In the genomic region with DNA sequence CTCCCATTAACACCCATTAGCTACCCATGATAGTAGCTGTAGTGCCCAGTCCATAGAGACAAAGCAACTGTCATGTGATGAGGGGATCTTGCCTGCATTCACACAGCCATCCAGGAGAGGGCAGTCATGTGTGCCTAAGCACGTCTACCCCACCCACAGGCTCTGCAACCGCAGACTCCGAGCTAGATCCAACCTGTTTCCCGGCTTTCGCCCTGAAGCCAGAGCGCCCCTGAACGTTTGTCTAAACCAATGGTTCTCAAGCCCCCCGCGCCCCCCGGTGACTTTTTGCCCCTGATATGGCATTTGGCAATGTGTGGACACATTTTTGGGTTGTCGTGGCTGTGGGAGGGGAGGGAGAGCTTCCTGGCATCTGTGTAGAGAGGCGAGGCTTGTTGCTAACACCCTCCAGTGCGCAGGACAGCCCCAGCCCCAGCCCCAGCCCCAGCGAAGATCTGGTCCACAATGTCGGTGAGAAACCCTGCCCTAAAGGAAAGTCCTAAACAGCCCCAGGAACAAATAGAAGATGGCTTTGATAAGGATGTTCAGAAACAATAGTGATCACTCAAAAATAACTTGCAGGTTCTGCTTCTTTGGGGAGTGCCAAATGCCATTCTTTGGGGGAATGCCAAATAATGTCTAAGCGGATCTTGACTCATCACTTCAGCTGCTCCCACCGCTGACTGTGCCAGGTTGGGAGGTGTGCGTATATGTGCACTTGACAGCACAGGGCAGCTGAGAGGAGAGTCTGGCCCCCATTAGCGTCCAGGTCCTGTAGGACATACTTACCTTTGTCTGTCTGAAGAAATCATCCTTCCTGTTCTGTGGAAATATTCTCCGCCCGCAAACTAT, we compare ENCODE assay signal across 8 cellular contexts. TPM values are rescaled to one million over a fixed set of nuclear protein-coding genes. Genes with fewer than 3 reads are reported as not detected.
DNase-seq lines count a peak whose midpoint lies in the region; ATAC-seq and TF ChIP-seq lines count a peak whose summit lies in the region.

No MANE protein-coding gene starts in this region.

- H2BK15ac ChIP-seq in mesenchymal stem cell (ENCODE audit: low read depth, poor library complexity, severe bottlenecking): no peak overlapping the region

- no peak overlapping the region for H3K27ac Mint-ChIP-seq in CD4-positive, alpha-beta T cell
- no peak overlapping the region for H3K27ac Mint-ChIP-seq in activated CD8-positive, alpha-beta T cell treated with anti-CD3 and anti-CD28 coated beads for 36 hours
- H3K27ac Mint-ChIP-seq in endodermal cell: no peak overlapping the region

- H3K4me1 ChIP-seq in endodermal cell (ENCODE audit: control insufficient read depth, insufficient read depth, low read length) (peaks cover 2% of the 10 kb centered on the region), mesenchymal stem cell (ENCODE audit: control insufficient read depth, insufficient read depth, low read depth, low read length) (peaks cover 7% of the 10 kb centered on the region)

- H3K4me2 ChIP-seq in mesenchymal stem cell (ENCODE audit: low read length, poor library complexity, severe bottlenecking): peak overlapping the region; percentile 68

- H3K4me3 ChIP-seq in endodermal cell (ENCODE audit: low read length): peak overlapping the region; percentile 58
- peak overlapping the region; percentile 32 to 67 for H3K4me3 ChIP-seq in mesenchymal stem cell (ENCODE audit: insufficient read depth in 1 of 2, low read depth in 1 of 2, low read length in 2 of 2)

- no peaks in the 10 kb centered on the region for H3K9me3 ChIP-seq in CD4-positive, alpha-beta T cell (ENCODE audit: control insufficient read depth, low read length)
- H3K9me3 ChIP-seq in endodermal cell (ENCODE audit: control insufficient read depth, low read length) (no peaks in the 10 kb centered on the region), mesenchymal stem cell (ENCODE audit: control insufficient read depth, low read length) (no peaks in the 10 kb centered on the region)

- TF ChIP-seq CTCF in CD4-positive, alpha-beta T cell (IDR thresholded peaks at IDR 0.05): peak; percentile 80
- TF ChIP-seq CTCF in activated CD8-positive, alpha-beta T cell treated with anti-CD3 and anti-CD28 coated beads for 36 hours (IDR thresholded peaks at IDR 0.05): peak; percentile 87
- TF ChIP-seq CTCF in endodermal cell (conservative IDR thresholded peaks at IDR 0.05): peak; percentile 95

- no peak overlapping the region for H3K27ac ChIP-seq in CD4-positive, alpha-beta T cell (ENCODE audit: low read depth, low read length)
- no peak overlapping the region for H3K27ac ChIP-seq in endodermal cell (ENCODE audit: low read depth, low read length)
- peak overlapping the region; percentile 78 for H3K27ac ChIP-seq in mesenchymal stem cell (ENCODE audit: low read length, poor library complexity, severe bottlenecking)

- no peak overlapping the region for H3K4me3 Mint-ChIP-seq in CD4-positive, alpha-beta T cell
- no peak overlapping the region for H3K4me3 Mint-ChIP-seq in activated CD8-positive, alpha-beta T cell treated with anti-CD3 and anti-CD28 coated beads for 36 hours
- no peak overlapping the region for H3K4me3 Mint-ChIP-seq in endodermal cell

- POLR2A ChIA-PET in CD4-positive, alpha-beta T cell (lab: Charles Lee): interaction anchor here (0.7 to 1.3 kb wide), 5 partner anchors 47 to 379 kb away, joined by 3 to 11 read pairs (median 4); partner anchors contain the start of genes ALG14 and RWDD3
- POLR2A ChIA-PET in activated CD8-positive, alpha-beta T cell treated with anti-CD3 and anti-CD28 coated beads for 36 hours (lab: Charles Lee): interaction anchor here (1.5 kb wide), 1 partner anchor 189 kb away, joined by 8 read pairs; no protein-coding TSS in a partner anchor

- WGBS in endodermal cell (ENCODE audit: insufficient coverage in 1 of 2, insufficient read length in 1 of 2), 2 experiments: 38 to 52% methylated on average over 12 to 21 of the region's 21 CpGs
- 46% methylated on average over 8 of the region's 21 CpGs for WGBS in mesenchymal stem cell

- peaks cover 8% of the 10 kb centered on the region for H3K79me1 ChIP-seq in mesenchymal stem cell (replicated peaks; ENCODE audit: low read length, poor library complexity, severe bottlenecking)

- H3K4me1 Mint-ChIP-seq in CD4-positive, alpha-beta T cell (ENCODE audit: low read depth): no peaks in the 10 kb centered on the region
- no peaks in the 10 kb centered on the region for H3K4me1 Mint-ChIP-seq in activated CD8-positive, alpha-beta T cell treated with anti-CD3 and anti-CD28 coated beads for 36 hours (ENCODE audit: low read depth)
- peaks cover 7% of the 10 kb centered on the region for H3K4me1 Mint-ChIP-seq in endodermal cell

- peak overlapping the region in 1 of 2 experiments; percentile 9 for H3K14ac ChIP-seq in mesenchymal stem cell (ENCODE audit: low read length in 2 of 2)

- no peaks in the 10 kb centered on the region for H3K36me3 ChIP-seq in endodermal cell (ENCODE audit: control insufficient read depth, insufficient read depth, low read length)
- H3K36me3 ChIP-seq in mesenchymal stem cell (ENCODE audit: control insufficient read depth in 1 of 2, insufficient read depth in 2 of 2, low read depth in 1 of 2, low read length in 2 of 2): peaks cover 0 to 23% of the 10 kb centered on the region in 2 experiments

- no peaks in the 10 kb centered on the region for H3K36me3 Mint-ChIP-seq in CD4-positive, alpha-beta T cell (ENCODE audit: low read depth)
- H3K36me3 Mint-ChIP-seq in activated CD8-positive, alpha-beta T cell treated with anti-CD3 and anti-CD28 coated beads for 36 hours (ENCODE audit: low read depth): no peaks in the 10 kb centered on the region
- H3K36me3 Mint-ChIP-seq in endodermal cell (ENCODE audit: low read depth): no peaks in the 10 kb centered on the region

- peak overlapping the region; percentile 21 for H2BK120ac ChIP-seq in mesenchymal stem cell (ENCODE audit: low read depth, low read length)

- peaks cover 3% of the 10 kb centered on the region for H3K27me3 Mint-ChIP-seq in CD4-positive, alpha-beta T cell
- peaks cover 2% of the 10 kb centered on the region for H3K27me3 Mint-ChIP-seq in activated CD8-positive, alpha-beta T cell treated with anti-CD3 and anti-CD28 coated beads for 36 hours
- H3K27me3 Mint-ChIP-seq in endodermal cell (ENCODE audit: insufficient read depth): no peaks in the 10 kb centered on the region

- DNase-seq in CD4-positive, alpha-beta T cell: peak; percentile 58 to 72 (median 62)
- DNase-seq in NCI-H748 (lab: John Stamatoyannopoulos, UW; ENCODE audit: unreplicated experiment): peak; percentile 80
- DNase-seq in activated CD8-positive, alpha-beta T cell treated with anti-CD3 and anti-CD28 coated beads for 36 hours: peak; percentile 91
- peak; percentile 94 for DNase-seq in endodermal cell
- DNase-seq in mesenchymal stem cell: peak; percentile 89
- DNase-seq in stimulated activated CD8-positive, alpha-beta memory T cell treated with anti-CD3 and anti-CD28 coated beads, Interleukin-12 subunit alpha, Interleukin-12 subunit beta, amount 100 ng/mL, for 1 hour (ENCODE audit: low read depth): peak; percentile 37

- no peak overlapping the region for H4K91ac ChIP-seq in mesenchymal stem cell (ENCODE audit: low read length)

- no peak overlapping the region for H4K8ac ChIP-seq in mesenchymal stem cell (ENCODE audit: low read length)

- H3K9me3 Mint-ChIP-seq in CD4-positive, alpha-beta T cell: no peaks in the 10 kb centered on the region
- no peaks in the 10 kb centered on the region for H3K9me3 Mint-ChIP-seq in activated CD8-positive, alpha-beta T cell treated with anti-CD3 and anti-CD28 coated beads for 36 hours
- no peaks in the 10 kb centered on the region for H3K9me3 Mint-ChIP-seq in endodermal cell

- no peak overlapping the region for H2BK5ac ChIP-seq in mesenchymal stem cell (ENCODE audit: low read depth, low read length, poor library complexity, severe bottlenecking)

- H3K9ac ChIP-seq in endodermal cell (ENCODE audit: extremely low read depth, low read length, poor library complexity, severe bottlenecking): no peak overlapping the region
- peak overlapping the region; percentile 84 for H3K9ac ChIP-seq in mesenchymal stem cell (ENCODE audit: low read length)

- intact Hi-C loops in CD4-positive, alpha-beta T cell (cut with DNase I, micrococcal nuclease): loop anchor here (1.0 to 5.0 kb wide), 5 partner anchors 68 to 380 kb away; partner anchors contain the start of gene RWDD3 (in 2 of the 2)
- intact Hi-C loops in activated CD8-positive, alpha-beta T cell treated with anti-CD3 and anti-CD28 coated beads for 36 hours (cut with micrococcal nuclease): loop anchor here (1.0 kb wide), 1 partner anchor 189 kb away; no protein-coding TSS in a partner anchor

- H2BK12ac ChIP-seq in mesenchymal stem cell (ENCODE audit: low read length in 2 of 2): peak overlapping the region in 1 of 2 experiments; percentile 75

- ATAC-seq in CD4-positive, alpha-beta T cell (ENCODE audit: poor library complexity): peak; percentile 98
- ATAC-seq in GM19438 (IDR thresholded peaks at IDR 0.05; ENCODE audit: low read depth, unreplicated experiment) (peak; percentile 100), HG03565 (IDR thresholded peaks at IDR 0.05; ENCODE audit: unreplicated experiment) (peak; percentile 98)
- peak; percentile 99 for ATAC-seq in activated CD8-positive, alpha-beta T cell treated with anti-CD3 and anti-CD28 coated beads for 36 hours

- CTCF ChIA-PET in CD4-positive, alpha-beta T cell (lab: Charles Lee): interaction anchor here (0.6 to 4.3 kb wide), 19 partner anchors 9 to 1687 kb away, joined by 3 to 49 read pairs (median 5); partner anchors contain the start of genes ABCD3 and RWDD3
- CTCF ChIA-PET in activated CD8-positive, alpha-beta T cell treated with anti-CD3 and anti-CD28 coated beads for 36 hours (lab: Charles Lee): interaction anchor here (0.6 to 9.2 kb wide), 50 partner anchors 8 to 620 kb away, joined by 3 to 228 read pairs (median 5); partner anchors contain the start of genes ALG14, CNN3 and RWDD3

- H3K23ac ChIP-seq in mesenchymal stem cell (ENCODE audit: low read length in 2 of 2): no peak overlapping the region

- H3K18ac ChIP-seq in mesenchymal stem cell (ENCODE audit: low read depth in 1 of 2, low read length in 2 of 2): peak overlapping the region; percentile 14 to 16

- H3K4ac ChIP-seq in mesenchymal stem cell (ENCODE audit: low read depth in 1 of 2, low read length in 2 of 2): peak overlapping the region in 1 of 2 experiments; percentile 82

- H3K27me3 ChIP-seq in CD4-positive, alpha-beta T cell (ENCODE audit: control insufficient read depth, insufficient read depth, low read length): peaks cover 4% of the 10 kb centered on the region
- peaks cover 10% of the 10 kb centered on the region for H3K27me3 ChIP-seq in endodermal cell (ENCODE audit: control insufficient read depth, insufficient read depth, low read length, poor library complexity, severe bottlenecking)
- no peaks in the 10 kb centered on the region for H3K27me3 ChIP-seq in mesenchymal stem cell (ENCODE audit: control insufficient read depth in 1 of 2, insufficient read depth in 1 of 2, low read length in 2 of 2)

- H2AK5ac ChIP-seq in mesenchymal stem cell (ENCODE audit: low read length, severe bottlenecking): peak overlapping the region; percentile 57

- H2AFZ ChIP-seq in mesenchymal stem cell (ENCODE audit: low read depth, low read length): no peak overlapping the region

RNA-seq across cellular contexts. Expression of gene SLC44A3, which starts 34.5 kb away (rescaled TPM):
- total RNA-seq in CD4-positive, alpha-beta T cell: under 1 TPM; 0.27 to 0.36 TPM
- not detected for total RNA-seq in activated CD8-positive, alpha-beta T cell treated with anti-CD3 and anti-CD28 coated beads for 36 hours
- 1 to 10 TPM; 5.5 to 6.3 TPM for total RNA-seq in endodermal cell
- 2.5 TPM for polyA plus RNA-seq in endodermal cell (2013, experiment 1 of 2)
- 2.8 TPM for polyA plus RNA-seq in endodermal cell (2013, experiment 2 of 2)
- polyA plus RNA-seq in mesenchymal stem cell (2013, experiment 1 of 2): 12.6 TPM
- 11.5 TPM for polyA plus RNA-seq in mesenchymal stem cell (2013, experiment 2 of 2)

Comparison
In these comparisons a context has a peak if more than half of its experiments do, and no peak if none do; other contexts are left out.
1. DNase-seq: peak in every context shown above with its lines; median percentile 94 in endodermal cell; 91 in activated CD8-positive, alpha-beta T cell treated with anti-CD3 and anti-CD28 coated beads for 36 hours; 89 in mesenchymal stem cell; 80 in NCI-H748; 62 in CD4-positive, alpha-beta T cell; 37 in stimulated activated CD8-positive, alpha-beta memory T cell treated with anti-CD3 and anti-CD28 coated beads, Interleukin-12 subunit alpha, Interleukin-12 subunit beta, amount 100 ng/mL, for 1 hour.
2. RNA of gene SLC44A3, which starts 34.5 kb away (total RNA-seq): 5.5 to 6.3 TPM in endodermal cell; 0.27 to 0.36 TPM in CD4-positive, alpha-beta T cell and not detected in activated CD8-positive, alpha-beta T cell treated with anti-CD3 and anti-CD28 coated beads for 36 hours; every median in the first group is over 4 times any median in the second.
3. Peak in every context shown above with its lines, with median percentiles within 50 percentile points of each other: ATAC-seq and CTCF ChIP-seq.